Comparison of ENCODE assay signal across 11 cellular contexts in genomic region chr2:144834954-144835633, GRCh38.
DNase-seq lines count a peak whose midpoint lies in the region; ATAC-seq, FAIRE-seq and TF ChIP-seq lines count a peak whose summit lies in the region.
"Had no signal": no experiment of that assay in that cellular context is flagged by ENCODE, and none has a peak within 500 bp of the region (broad histone marks: within the 10 kb centered on the region; RNA-seq: fewer than 3 reads in every experiment).

No MANE protein-coding gene starts in this region.

- peaks cover 11% of the 10 kb centered on the region for H3K4me1 Mint-ChIP-seq in astrocyte (ENCODE audit: low read depth, unreplicated experiment)

- H3K9me3 ChIP-seq in astrocyte (ENCODE audit: insufficient read depth, low read depth, low read length) (no peaks in the 10 kb centered on the region), right atrium auricular region (no peaks in the 10 kb centered on the region), thoracic aorta (no peaks in the 10 kb centered on the region)
- H3K9me3 ChIP-seq: pancreas had no signal

- H3K4me3 ChIP-seq in astrocyte (ENCODE audit: insufficient read depth, low read depth, low read length), result peak overlapping the region; percentile 41
- no peak overlapping the region for H3K4me3 ChIP-seq in right atrium auricular region
- peak overlapping the region; percentile 15 for H3K4me3 ChIP-seq in thoracic aorta
- H3K4me3 ChIP-seq: pancreas had no signal

- H3K27ac ChIP-seq in astrocyte (ENCODE audit: low read depth, low read length) (peak overlapping the region; percentile 58), right atrium auricular region (no peak overlapping the region), thoracic aorta (no peak overlapping the region)
- H3K27ac ChIP-seq: HL-60, pancreas had no signal

- H3K27ac Mint-ChIP-seq in astrocyte (ENCODE audit: unreplicated experiment), result no peak overlapping the region
- H3K27ac Mint-ChIP-seq: activated T-helper 2 cell treated with anti-CD3 and anti-CD28 coated beads, Interferon-gamma antibody, Interleukin-2, Interleukin-4, amounts not matched to agents 10 μg/mL and 5 μg/mL and 100 μg/mL, durations not matched to agents 14 hours and 24 hours and 36 hours had no signal

- TF ChIP-seq CTCF in astrocyte (IDR thresholded peaks at IDR 0.05; ENCODE audit: insufficient read depth, low read depth, low read length) (no peak), right atrium auricular region (IDR thresholded peaks at IDR 0.05) (no peak), thoracic aorta (IDR thresholded peaks at IDR 0.05) (no peak)

- H3K36me3 ChIP-seq in astrocyte (ENCODE audit: insufficient read depth, low read length) (no peaks in the 10 kb centered on the region), right atrium auricular region (no peaks in the 10 kb centered on the region), thoracic aorta (no peaks in the 10 kb centered on the region)
- H3K36me3 ChIP-seq: pancreas had no signal

- peak overlapping the region; percentile 82 for H3K4me2 ChIP-seq in astrocyte (ENCODE audit: low read length)

- peak overlapping the region; percentile 44 for H2AFZ ChIP-seq in astrocyte (ENCODE audit: low read depth, low read length)

- no peak for FAIRE-seq in astrocyte (lab: Jason Lieb, UNC)
- FAIRE-seq: pancreas had no signal

- H3K9ac ChIP-seq in astrocyte (ENCODE audit: low read length), result peak overlapping the region; percentile 65

- H3K36me3 Mint-ChIP-seq in astrocyte (ENCODE audit: low read depth, unreplicated experiment), result no peaks in the 10 kb centered on the region

- H3K27me3 ChIP-seq in astrocyte (ENCODE audit: insufficient read depth, low read length) (no peaks in the 10 kb centered on the region), right atrium auricular region (no peaks in the 10 kb centered on the region), thoracic aorta (replicated peaks; ENCODE audit: insufficient read depth) (no peaks in the 10 kb centered on the region)
- H3K27me3 ChIP-seq: pancreas had no signal

- H3K79me2 ChIP-seq in astrocyte (ENCODE audit: insufficient read depth, low read length), result no peaks in the 10 kb centered on the region

- no peak overlapping the region for H3K4me3 Mint-ChIP-seq in astrocyte (ENCODE audit: unreplicated experiment)

- H3K27me3 Mint-ChIP-seq in astrocyte (ENCODE audit: low read depth, unreplicated experiment), result no peaks in the 10 kb centered on the region

- H4K20me1 ChIP-seq in astrocyte (ENCODE audit: insufficient read depth, low read length), result no peaks in the 10 kb centered on the region

- ATAC-seq in thoracic aorta (ENCODE audit: insufficient number of reproducible peaks, low FRiP score, low read depth), result no peak

- H3K9me3 Mint-ChIP-seq in astrocyte (ENCODE audit: unreplicated experiment), result no peaks in the 10 kb centered on the region
- H3K9me3 Mint-ChIP-seq: activated T-helper 2 cell treated with anti-CD3 and anti-CD28 coated beads, Interferon-gamma antibody, Interleukin-2, Interleukin-4, amounts not matched to agents 10 μg/mL and 5 μg/mL and 100 μg/mL, durations not matched to agents 14 hours and 24 hours and 36 hours had no signal

- DNase-seq in HCEC 1CT, result peak; percentile 50
- peak; percentile 73 for DNase-seq in astrocyte (ENCODE audit: low read depth)
- peak; percentile 59 for DNase-seq in right atrium auricular region (ENCODE audit: low spot score)
- no peak for DNase-seq in thoracic aorta (ENCODE audit: low spot score)
- no peak for DNase-seq in activated T-cell treated with anti-CD3 and anti-CD28 coated beads, Interleukin-2, amount 50 U/mL, for 1 hour
- no peak for DNase-seq in stimulated activated CD4-positive, alpha-beta T cell treated with anti-CD3 and anti-CD28 coated beads, Interleukin-2, amount 100 ng/mL, for 48 hours
- DNase-seq in iPS-NIHi11 (ENCODE audit: low spot score), result no peak
- no peak for DNase-seq in LoVo (ENCODE audit: low spot score)

- H3K4me1 ChIP-seq in astrocyte (ENCODE audit: insufficient read depth, low read length) (peaks cover 24% of the 10 kb centered on the region), right atrium auricular region (peaks cover 0 to 13% of the 10 kb centered on the region in 2 donors), thoracic aorta (ENCODE audit: control insufficient read depth in 1 of 2, low read depth in 2 of 2) (peaks cover 0 to 10% of the 10 kb centered on the region in 2 donors)

Comparison
In these comparisons a context has a peak if more than half of its experiments do, and no peak if none do; other contexts are left out.
1. DNase-seq: peak in HCEC 1CT (single experiment), astrocyte (single experiment) and right atrium auricular region (single experiment); none in thoracic aorta (single experiment), activated T-cell treated with anti-CD3 and anti-CD28 coated beads, Interleukin-2, amount 50 U/mL, for 1 hour (single experiment), stimulated activated CD4-positive, alpha-beta T cell treated with anti-CD3 and anti-CD28 coated beads, Interleukin-2, amount 100 ng/mL, for 48 hours (0 of 2), iPS-NIHi11 (single experiment) and LoVo (single experiment).
2. H3K4me3 ChIP-seq: peak in astrocyte (single experiment) and thoracic aorta (single experiment); none in right atrium auricular region (0 of 2).